13 cellular contexts compared by ENCODE assay signal in the genomic region with DNA sequence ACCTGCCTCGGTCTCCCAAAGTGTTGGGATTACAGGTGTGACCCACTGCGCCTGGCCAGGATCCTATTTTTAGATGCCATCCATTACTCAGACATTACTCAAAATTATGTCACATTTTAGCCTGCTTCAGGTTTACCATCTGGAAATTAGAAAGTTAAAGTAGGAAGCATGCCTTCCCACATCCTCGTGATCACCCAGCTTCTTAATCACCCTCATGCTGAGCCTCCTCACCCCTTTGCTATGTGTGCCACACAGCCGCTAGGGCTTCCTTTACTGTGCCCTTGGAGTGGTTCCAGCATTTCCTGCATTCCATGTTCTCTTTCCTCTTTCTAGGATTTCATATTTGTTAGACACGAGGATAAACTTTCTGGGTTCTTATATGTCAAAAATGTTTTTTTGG. TPM values are rescaled to one million over a fixed set of nuclear protein-coding genes. Genes with fewer than 3 reads are reported as not detected.
DNase-seq lines count a peak whose midpoint lies in the region; ATAC-seq, FAIRE-seq and TF ChIP-seq lines count a peak whose summit lies in the region.
"Had no signal": no experiment of that assay in that cellular context is flagged by ENCODE, and none has a peak within 500 bp of the region (broad histone marks: within the 10 kb centered on the region; RNA-seq: fewer than 3 reads in every experiment).

No MANE protein-coding gene starts in this region.

- peaks cover 26% of the 10 kb centered on the region for H3K4me1 ChIP-seq in A549
- peaks cover 19% of the 10 kb centered on the region for H3K4me1 ChIP-seq in foreskin keratinocyte

- H3K27me3 Mint-ChIP-seq in HFFc6 (ENCODE audit: insufficient read depth), result peaks cover 10% of the 10 kb centered on the region
- H3K27me3 Mint-ChIP-seq: central memory CD8-positive, alpha-beta T cell had no signal

- H3K27ac ChIP-seq in A549, result peak overlapping the region in 1 of 2 experiments; percentile 44; a peak in 2 of 6 replicates
- no peak overlapping the region for H3K27ac ChIP-seq in foreskin keratinocyte
- H3K27ac ChIP-seq: tibial nerve had no signal

- H3K27me3 ChIP-seq in foreskin keratinocyte, result no peaks in the 10 kb centered on the region
- H3K27me3 ChIP-seq: tibial nerve had no signal

- POLR2A ChIA-PET in A549 (lab: Yijun Ruan, JAX), result no interaction called here

- DNase-seq in A549 (ENCODE audit: low read depth in 1 of 2, low spot score in 1 of 2) (peak; percentile 45 to 47), HFFc6 (peak; percentile 89), SW480 (ENCODE audit: low spot score) (peak; percentile 50), foreskin keratinocyte (peak; percentile 93 to 98), NCI-H510A treated with DMSO at 0.1 percent for 48 hours (lab: John Stamatoyannopoulos, UW) (no peak)
- DNase-seq in activated CD4-positive, alpha-beta T cell treated with anti-CD3 and anti-CD28 coated beads, Interleukin-2, amount 50 U/mL, for 48 hours, result no peak
- DNase-seq: activated T-cell treated with anti-CD3 and anti-CD28 coated beads, Interleukin-2, amount 50 U/mL, for 48 hours; NCI-H524 treated with DMSO at 0.1 percent for 48 hours; T-helper 9 cell had no signal

- H3K4me3 ChIP-seq in A549, result no peak overlapping the region
- H3K4me3 ChIP-seq: tibial nerve had no signal

- H3K36me3 Mint-ChIP-seq in HFFc6 (ENCODE audit: low read depth), result peaks cover 16% of the 10 kb centered on the region

- peak overlapping the region; percentile 45; the same call in 1 of the 2 replicates for H3K27ac Mint-ChIP-seq in HFFc6

- peaks cover 52% of the 10 kb centered on the region for H3K4me1 Mint-ChIP-seq in HFFc6 (ENCODE audit: low read depth)

- CTCF ChIA-PET in A549 (lab: Yijun Ruan, JAX), result interaction anchor here (0.9 to 8.2 kb wide), 2 partner anchors 9 to 43 kb away, joined by 3 to 72 read pairs; a partner anchor contains a TSS

- no peak for TF ChIP-seq CTCF in A549 (IDR thresholded peaks at IDR 0.05)
- no peak for TF ChIP-seq CTCF in HFFc6 (IDR thresholded peaks at IDR 0.05)
- TF ChIP-seq CTCF in foreskin keratinocyte (conservative IDR thresholded peaks at IDR 0.05), result peak; percentile 34

- no peak overlapping the region for H3K4me3 Mint-ChIP-seq in HFFc6
- H3K4me3 Mint-ChIP-seq: central memory CD8-positive, alpha-beta T cell had no signal

- no peaks in the 10 kb centered on the region for H3K9me3 Mint-ChIP-seq in HFFc6
- H3K9me3 Mint-ChIP-seq: central memory CD8-positive, alpha-beta T cell had no signal

- ATAC-seq in A549, result peak in 1 of 2 experiments; percentile 23; a peak in 1 of 6 replicates
- ATAC-seq in foreskin keratinocyte, result peak; percentile 89
- no peak for ATAC-seq in HG02610 (IDR thresholded peaks at IDR 0.05; ENCODE audit: unreplicated experiment)
- no peak for ATAC-seq in HG02571 (IDR thresholded peaks at IDR 0.05; ENCODE audit: unreplicated experiment)

- 45% methylated on average over 5 of the region's 5 CpGs for WGBS in A549 (ENCODE audit: missing lambda C conversion rate)

- no peak for TF ChIP-seq EP300 in A549 (IDR thresholded peaks at IDR 0.05)

- 0 out of 3 replicates have a peak overlapping the region, but pooled peaks have one; percentile 3 for H3K4me2 ChIP-seq in A549

- no peak for TF ChIP-seq RAD21 in A549 (conservative IDR thresholded peaks at IDR 0.05 in 1 of 2, IDR thresholded peaks at IDR 0.05 in 1 of 2)

- no peaks in the 10 kb centered on the region for H3K9me3 ChIP-seq in A549
- H3K9me3 ChIP-seq: tibial nerve had no signal

- TF ChIP-seq POLR2A in A549 (IDR thresholded peaks at IDR 0.05; ENCODE audit: low read length), result no peak

- no peak for FAIRE-seq in A549 (lab: Jason Lieb, UNC)

TF ChIP-seq in A549, 52 proteins besides CTCF, POLR2A, EP300 and RAD21:
- TF ChIP-seq GATA3 (IDR thresholded peaks at IDR 0.05; ENCODE audit: borderline replicate concordance), result no peak
- no peak for TF ChIP-seq MAZ (IDR thresholded peaks at IDR 0.05; ENCODE audit: borderline replicate concordance, low read depth, low read length)
- TF ChIP-seq, protein P1, sequence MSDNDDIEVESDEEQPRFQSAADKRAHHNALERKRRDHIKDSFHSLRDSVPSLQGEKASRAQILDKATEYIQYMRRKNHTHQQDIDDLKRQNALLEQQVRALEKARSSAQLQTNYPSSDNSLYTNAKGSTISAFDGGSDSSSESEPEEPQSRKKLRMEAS (IDR thresholded peaks at IDR 0.05), result peak; percentile 54
- TF ChIP-seq NFE2L2 (conservative IDR thresholded peaks at IDR 0.05; ENCODE audit: low read length), result no peak
- 0 out of 2 replicates have a peak, but pooled peaks have one; percentile 20 for TF ChIP-seq JUNB (IDR thresholded peaks at IDR 0.05)
- TF ChIP-seq, protein P2, sequence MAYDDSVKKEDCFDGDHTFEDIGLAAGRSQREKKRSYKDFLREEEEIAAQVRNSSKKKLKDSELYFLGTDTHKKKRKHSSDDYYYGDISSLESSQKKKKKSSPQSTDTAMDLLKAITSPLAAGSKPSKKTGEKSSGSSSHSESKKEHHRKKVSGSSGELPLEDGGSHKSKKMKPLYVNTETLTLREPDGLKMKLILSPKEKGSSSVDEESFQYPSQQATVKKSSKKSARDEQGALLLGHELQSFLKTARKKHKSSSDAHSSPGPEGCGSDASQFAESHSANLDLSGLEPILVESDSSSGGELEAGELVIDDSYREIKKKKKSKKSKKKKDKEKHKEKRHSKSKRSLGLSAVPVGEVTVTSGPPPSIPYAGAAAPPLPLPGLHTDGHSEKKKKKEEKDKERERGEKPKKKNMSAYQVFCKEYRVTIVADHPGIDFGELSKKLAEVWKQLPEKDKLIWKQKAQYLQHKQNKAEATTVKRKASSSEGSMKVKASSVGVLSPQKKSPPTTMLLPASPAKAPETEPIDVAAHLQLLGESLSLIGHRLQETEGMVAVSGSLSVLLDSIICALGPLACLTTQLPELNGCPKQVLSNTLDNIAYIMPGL (CRISPR knock-in tag; IDR thresholded peaks at IDR 0.05; ENCODE audit: borderline replicate concordance), result no peak
- no peak for TF ChIP-seq PHF8 (IDR thresholded peaks at IDR 0.05; ENCODE audit: borderline replicate concordance, low read depth)
- TF ChIP-seq MAFK (IDR thresholded peaks at IDR 0.05; ENCODE audit: partially characterized antibody), result no peak
- TF ChIP-seq FOSL2 (IDR thresholded peaks at IDR 0.05), result no peak
- peak; percentile 48; the same call in 1 of the 2 replicates for TF ChIP-seq FOSL2 (CRISPR knock-in tag; IDR thresholded peaks at IDR 0.05)
- no peak for TF ChIP-seq CHD2 (IDR thresholded peaks at IDR 0.05; ENCODE audit: low read length, partially characterized antibody)
TF ChIP-seq in A549: peak in this region for 3.

RNA-seq across cellular contexts. Expression of a gene that starts 9.3 kb away (rescaled TPM):
- polyA plus RNA-seq in A549 (2011; rRNA removed) (10.2 and 14.4 TPM in 2 replicates), A549 (2017; fragmentation: RNase III; extraction: RNeasy Plus Mini Kit Qiagen cat#74134 plus additional on column Dnase treatment) (5.7 to 6.3 TPM (median 6.2 TPM) in 3 replicates), foreskin keratinocyte (17.7 and 42.6 TPM in 2 replicates)
- 6.1 and 8.5 TPM in 2 replicates for polyA plus RNA-seq in A549 (2012; cell fraction: cytosol; rRNA removed)
- 7.3 and 7.9 TPM in 2 replicates for polyA plus RNA-seq in A549 (2012; cell fraction: nucleus; rRNA removed)
- 10.2 and 14.4 TPM in 2 replicates for polyA minus RNA-seq in A549 (2011; rRNA and poly(A)+ RNA removed)
- 1 to 10 TPM in 3 of 6 experiments, under 1 TPM in 3; 0.91 to 1.2 (median 1.0) TPM for total RNA-seq in HFFc6 (2021; fragmentation: NEBNext Ultra II Directional; extraction: Animal tissue kit (Norgen Biotek cat#: 25700))
- total RNA-seq in foreskin keratinocyte, result 20.7 and 42.6 TPM in 2 replicates

RNA-seq across cellular contexts. Expression of a gene that starts 45.3 kb away (rescaled TPM):
- 65.5 and 72.7 TPM in 2 replicates for polyA plus RNA-seq in A549 (2011; rRNA removed)
- polyA plus RNA-seq in A549 (2012; cell fraction: cytosol; rRNA removed), result 69.6 and 76.1 TPM in 2 replicates
- 33.4 and 40.0 TPM in 2 replicates for polyA plus RNA-seq in A549 (2012; cell fraction: nucleus; rRNA removed)
- 56.1 to 62.9 TPM (median 60.0 TPM) in 3 replicates for polyA plus RNA-seq in A549 (2017; fragmentation: RNase III; extraction: RNeasy Plus Mini Kit Qiagen cat#74134 plus additional on column Dnase treatment)
- 17.1 and 24.2 TPM in 2 replicates for polyA minus RNA-seq in A549 (2011; rRNA and poly(A)+ RNA removed)
- 10 to 100 TPM; 11.4 to 17.7 (median 15.5) TPM for total RNA-seq in HFFc6 (2021; fragmentation: NEBNext Ultra II Directional; extraction: Animal tissue kit (Norgen Biotek cat#: 25700))
- total RNA-seq in foreskin keratinocyte, result 26.7 and 31.5 TPM in 2 replicates
- polyA plus RNA-seq in foreskin keratinocyte, result 39.2 and 50.1 TPM in 2 replicates

RNA-seq across cellular contexts. Expression of a gene that starts 45.4 kb away (rescaled TPM):
- polyA plus RNA-seq in A549 (2011; rRNA removed) (16.6 and 23.6 TPM in 2 replicates), A549 (2017; fragmentation: RNase III; extraction: RNeasy Plus Mini Kit Qiagen cat#74134 plus additional on column Dnase treatment) (30.3 to 33.7 TPM (median 31.3 TPM) in 3 replicates), foreskin keratinocyte (16.0 and 17.1 TPM in 2 replicates)
- 7.5 and 11.9 TPM in 2 replicates for polyA plus RNA-seq in A549 (2012; cell fraction: cytosol; rRNA removed)
- 14.8 and 21.5 TPM in 2 replicates for polyA plus RNA-seq in A549 (2012; cell fraction: nucleus; rRNA removed)
- 19.2 and 20.5 TPM in 2 replicates for polyA minus RNA-seq in A549 (2011; rRNA and poly(A)+ RNA removed)
- 10 to 100 TPM; 10.4 to 15.4 (median 12.4) TPM for total RNA-seq in HFFc6 (2021; fragmentation: NEBNext Ultra II Directional; extraction: Animal tissue kit (Norgen Biotek cat#: 25700))
- total RNA-seq in foreskin keratinocyte, result 25.2 and 26.0 TPM in 2 replicates

Comparison
In these comparisons a context has a peak if more than half of its experiments do, and no peak if none do; other contexts are left out.
1. DNase-seq: peak in A549 (2 of 2), HFFc6 (single experiment), SW480 (single experiment) and foreskin keratinocyte (2 of 2); none in NCI-H510A treated with DMSO at 0.1 percent for 48 hours (single experiment) and activated CD4-positive, alpha-beta T cell treated with anti-CD3 and anti-CD28 coated beads, Interleukin-2, amount 50 U/mL, for 48 hours (0 of 2).
2. RNA of a gene that starts 9.3 kb away (total RNA-seq): 20.7 to 42.6 TPM in foreskin keratinocyte; 0.91 to 1.2 TPM in HFFc6; every median in the first group is over 10 times any median in the second.